Comparison of ENCODE assay signal across 19 cellular contexts in genomic region chr2:19914266-19914975, GRCh38. TPM values are rescaled to one million over a fixed set of nuclear protein-coding genes. Genes with fewer than 3 reads are reported as not detected.
A peak's percentile ranks its signal among the peaks of the same experiment; 100 is the strongest.
DNase-seq lines count a peak whose midpoint lies in the region; ATAC-seq and TF ChIP-seq lines count a peak whose summit lies in the region.
"Had no signal": no experiment of that assay in that cellular context is flagged by ENCODE, and none has a peak within 500 bp of the region (broad histone marks: within the 10 kb centered on the region; RNA-seq: fewer than 3 reads in every experiment).

No MANE protein-coding gene starts in this region.

- peak; percentile 15 for DNase-seq in Ammon's horn (ENCODE audit: low spot score)
- no peak for DNase-seq in Panc1 (ENCODE audit: low read depth, low spot score)
- DNase-seq in globus pallidus (ENCODE audit: low spot score): peak; percentile 59
- DNase-seq in osteocyte (ENCODE audit: extremely low spot score, unreplicated experiment): no peak
- no peak for DNase-seq in DMS53 treated with DMSO at 0.1 percent for 48 hours (lab: John Stamatoyannopoulos, UW; ENCODE audit: unreplicated experiment)
- no peak for DNase-seq in transverse colon
- no peak for DNase-seq in iPS-NIHi11 (ENCODE audit: low spot score)
- DNase-seq: 8988T; BE2C; C1 segment of cervical spinal cord; CD4-positive, CD25-positive, alpha-beta regulatory T cell; CD8-positive, alpha-beta memory T cell; COR-L47; DMS 273 treated with DMSO at 0.1 percent for 48 hours; DMS53; H9 had no signal

- peak overlapping the region; percentile 39; the same call in 1 of the 2 replicates for H3K27ac ChIP-seq in Panc1 (ENCODE audit: low read length)
- no peak overlapping the region for H3K27ac ChIP-seq in transverse colon

- H3K9me3 ChIP-seq in Panc1 (ENCODE audit: control insufficient read depth, insufficient read depth, low read depth, low read length) (no peaks in the 10 kb centered on the region), transverse colon (no peaks in the 10 kb centered on the region)
- H3K9me3 ChIP-seq: BE2C had no signal

- TF ChIP-seq POLR2A in transverse colon (IDR thresholded peaks at IDR 0.05): no peak

- TF ChIP-seq CTCF in Panc1 (IDR thresholded peaks at IDR 0.05) (no peak), osteocyte (IDR thresholded peaks at IDR 0.05) (no peak), transverse colon (IDR thresholded peaks at IDR 0.05) (no peak)

- CTCF ChIA-PET in Panc1 (lab: Charles Lee): no interaction called here

- peaks cover 9% of the 10 kb centered on the region for H3K36me3 ChIP-seq in Panc1 (ENCODE audit: control insufficient read depth, insufficient read depth, low read length)
- no peaks in the 10 kb centered on the region for H3K36me3 ChIP-seq in transverse colon

- no TSS peak for BruUV-seq in Panc1 (replicated peaks; lab: Mats Ljungman, UMichigan)

- WGBS in transverse colon (ENCODE audit: low coverage in 1 of 2), 2 donors: 79 to 100% methylated on average over 1 of the region's 1 CpG

- H3K27me3 ChIP-seq in Panc1 (ENCODE audit: control insufficient read depth, insufficient read depth, low read length) (no peaks in the 10 kb centered on the region), transverse colon (no peaks in the 10 kb centered on the region)
- H3K27me3 ChIP-seq: BE2C had no signal

- H3K9me3 Mint-ChIP-seq in osteocyte (ENCODE audit: unreplicated experiment): peaks cover 1% of the 10 kb centered on the region
- H3K9me3 Mint-ChIP-seq: CD4-positive, CD25-positive, alpha-beta regulatory T cell; CD8-positive, alpha-beta memory T cell; H9; IgD-negative memory B cell had no signal

- no peak overlapping the region for H3K4me3 Mint-ChIP-seq in osteocyte (ENCODE audit: unreplicated experiment)
- H3K4me3 Mint-ChIP-seq: CD4-positive, CD25-positive, alpha-beta regulatory T cell; CD8-positive, alpha-beta memory T cell; H9; IgD-negative memory B cell had no signal

- H3K36me3 Mint-ChIP-seq in osteocyte (ENCODE audit: unreplicated experiment): peaks cover 8% of the 10 kb centered on the region

- H3K4me1 ChIP-seq in Panc1 (ENCODE audit: control insufficient read depth, insufficient read depth, low read length) (peaks cover 19% of the 10 kb centered on the region), transverse colon (no peaks in the 10 kb centered on the region)
- H3K4me1 ChIP-seq: BE2C had no signal

- H3K4me3 ChIP-seq in Panc1 (ENCODE audit: low read depth in 2 of 2, low read length in 2 of 2) (no peak overlapping the region), transverse colon (no peak overlapping the region)

- peak overlapping the region; percentile 36 for H3K27ac Mint-ChIP-seq in osteocyte (ENCODE audit: unreplicated experiment)
- H3K27ac Mint-ChIP-seq: CD4-positive, CD25-positive, alpha-beta regulatory T cell; CD8-positive, alpha-beta memory T cell; H9; IgD-negative memory B cell had no signal

- no peak for TF ChIP-seq EP300 in transverse colon (IDR thresholded peaks at IDR 0.05; ENCODE audit: low read depth)

- in situ Hi-C loops in Panc1 (cut with HindIII; ENCODE audit: low pct_unique_long_range_greater_than_20kb, low sequenced_read_pairs): no loop called here
- in situ Hi-C loops in transverse colon (cut with MboI; ENCODE audit: low pct_ligation_motif_present in 1 of 4, low pct_unique_long_range_greater_than_20kb in 1 of 4, low sequenced_read_pairs in 3 of 4): no loop called here

- no peaks in the 10 kb centered on the region for H3K27me3 Mint-ChIP-seq in osteocyte (ENCODE audit: unreplicated experiment)
- H3K27me3 Mint-ChIP-seq: CD4-positive, CD25-positive, alpha-beta regulatory T cell; CD8-positive, alpha-beta memory T cell; IgD-negative memory B cell had no signal

- peaks cover 38% of the 10 kb centered on the region for H3K4me1 Mint-ChIP-seq in osteocyte (ENCODE audit: unreplicated experiment)
- H3K4me1 Mint-ChIP-seq: CD4-positive, CD25-positive, alpha-beta regulatory T cell had no signal

- POLR2A ChIA-PET in Panc1 (lab: Charles Lee): no interaction called here

- ATAC-seq in Panc1: no peak
- ATAC-seq in HG03378 (IDR thresholded peaks at IDR 0.05; ENCODE audit: unreplicated experiment): no peak
- ATAC-seq: HepG2 had no signal

- intact Hi-C loops in Panc1 (cut with micrococcal nuclease; ENCODE audit: unreplicated experiment): no loop called here
- intact Hi-C loops in transverse colon (cut with DNase I; ENCODE audit: low total_unique reads): no loop called here

RNA-seq across cellular contexts. Expression of gene TTC32, which starts 12.6 kb away (rescaled TPM):
- total RNA-seq in Panc1 (2021; ENCODE audit: unreplicated experiment) (12.7 TPM), osteocyte (13.1 and 16.1 TPM in 2 replicates), transverse colon (10 to 100 TPM in 2 of 4 donors, 1 to 10 TPM in 2; 3.0 to 23.3 (median 9.9) TPM)
- polyA plus RNA-seq in Panc1 (2012; ENCODE audit: insufficient read length): 3.0 TPM

Comparison
In these comparisons a context has a peak if more than half of its experiments do, and no peak if none do; other contexts are left out.
1. DNase-seq: peak in Ammon's horn (single experiment) and globus pallidus (single experiment); none in Panc1 (single experiment), osteocyte (single experiment), DMS53 treated with DMSO at 0.1 percent for 48 hours (single experiment), transverse colon (single experiment) and iPS-NIHi11 (single experiment).